In the genomic region with DNA sequence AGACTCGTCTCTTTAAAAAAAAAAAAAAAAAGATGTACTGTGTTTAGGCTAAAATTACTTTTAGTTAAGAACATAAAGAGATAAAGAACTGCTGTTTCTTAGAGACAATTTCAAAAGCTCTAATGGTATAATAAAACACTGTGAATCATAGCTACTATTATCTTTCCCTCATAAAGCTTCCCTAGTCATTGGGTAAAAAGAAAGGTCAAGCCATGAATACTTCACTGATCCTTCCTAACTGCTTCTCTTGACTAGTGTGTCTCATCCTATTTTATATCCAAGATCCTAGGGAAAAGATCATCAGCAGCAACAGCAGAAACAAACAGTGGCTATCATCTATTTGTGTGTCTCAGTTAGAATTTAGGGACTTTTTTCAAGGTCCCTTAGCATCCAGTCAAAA, we compare ENCODE assay signal across 28 cellular contexts.
"Had no signal": no experiment of that assay in that cellular context is flagged by ENCODE, and none has a peak within 500 bp of the region (broad histone marks: within the 10 kb centered on the region; RNA-seq: fewer than 3 reads in every experiment).

No MANE protein-coding gene starts in this region.

- H3K9me3 ChIP-seq: heart left ventricle, left lung, lower lobe of right lung, neutrophil, ovary, right lobe of liver had no signal

- H3K27ac ChIP-seq: heart left ventricle, left lung, lower lobe of right lung, neutrophil, ovary, right lobe of liver, skin epidermis had no signal

- H3K27ac Mint-ChIP-seq: activated CD4-positive, alpha-beta T cell treated with anti-CD3 and anti-CD28 coated beads for 36 hours; activated naive CD4-positive, alpha-beta T cell treated with anti-CD3 and anti-CD28 coated beads, Interleukin-2, amount 10 ng/mL, durations not matched to agents 7 days and 5 days; activated naive CD8-positive, alpha-beta T cell treated with anti-CD3 and anti-CD28 coated beads, Interleukin-2, amount 10 ng/mL, durations not matched to agents 7 days and 5 days; nephron progenitor cell; progenitor cell of endocrine pancreas; stimulated activated memory B cell treated with anti-CD40 and anti-IgM and Interleukin-4, amounts not matched to agents 10 μg/mL and 1 μg/mL and 100 μg/mL, for 72 hours; T-helper 2 cell treated with Interferon-gamma antibody and Interleukin-4, amounts not matched to agents 5 μg/mL and 100 μg/mL, for 36 hours had no signal

- H3K9me3 Mint-ChIP-seq: activated naive CD4-positive, alpha-beta T cell treated with anti-CD3 and anti-CD28 coated beads, Interleukin-2, amount 10 ng/mL, durations not matched to agents 7 days and 5 days; activated naive CD8-positive, alpha-beta T cell treated with anti-CD3 and anti-CD28 coated beads, Interleukin-2, amount 10 ng/mL, durations not matched to agents 7 days and 5 days; nephron progenitor cell; stimulated activated memory B cell treated with anti-CD40 and anti-IgM and Interleukin-4, amounts not matched to agents 10 μg/mL and 1 μg/mL and 100 μg/mL, for 72 hours; stimulated activated naive CD8-positive, alpha-beta T cell treated with anti-CD3 and anti-CD28 coated beads, Interleukin-15, amount 100 ng/mL, for 72 hours; T-cell; T-helper 2 cell treated with Interferon-gamma antibody and Interleukin-4, amounts not matched to agents 5 μg/mL and 100 μg/mL, for 36 hours had no signal

- H3K4me1 ChIP-seq: left lung, lower lobe of right lung, right lobe of liver had no signal

- H3K4me3 Mint-ChIP-seq: activated CD4-positive, alpha-beta T cell treated with anti-CD3 and anti-CD28 coated beads for 36 hours; activated naive CD4-positive, alpha-beta T cell treated with anti-CD3 and anti-CD28 coated beads, Interleukin-2, amount 10 ng/mL, durations not matched to agents 7 days and 5 days; activated naive CD8-positive, alpha-beta T cell treated with anti-CD3 and anti-CD28 coated beads, Interleukin-2, amount 10 ng/mL, durations not matched to agents 7 days and 5 days; nephron progenitor cell; stimulated activated memory B cell treated with anti-CD40 and anti-IgM and Interleukin-4, amounts not matched to agents 10 μg/mL and 1 μg/mL and 100 μg/mL, for 72 hours; stimulated activated naive CD8-positive, alpha-beta T cell treated with anti-CD3 and anti-CD28 coated beads, Interleukin-15, amount 100 ng/mL, for 72 hours; T-cell; T-helper 2 cell treated with Interferon-gamma antibody and Interleukin-4, amounts not matched to agents 5 μg/mL and 100 μg/mL, for 36 hours had no signal

- H3K36me3 ChIP-seq: ovary had no signal

- FAIRE-seq: endothelial cell of umbilical vein had no signal

- H3K4me1 Mint-ChIP-seq: nephron progenitor cell; stimulated activated memory B cell treated with anti-CD40 and anti-IgM and Interleukin-4, amounts not matched to agents 10 μg/mL and 1 μg/mL and 100 μg/mL, for 72 hours had no signal

- DNase-seq: activated CD4-positive, alpha-beta T cell treated with anti-CD3 and anti-CD28 coated beads for 36 hours; activated CD4-positive, CD25-positive, alpha-beta regulatory T cell; activated CD8-positive, alpha-beta memory T cell treated with anti-CD3 and anti-CD28 coated beads for 24 hours; activated gamma-delta T cell; activated naive CD4-positive, alpha-beta T cell treated with anti-CD3 and anti-CD28 coated beads, Interleukin-2, amount 10 ng/mL, durations not matched to agents 7 days and 5 days; activated naive CD8-positive, alpha-beta T cell treated with anti-CD3 and anti-CD28 coated beads, Interleukin-2, amount 10 ng/mL, durations not matched to agents 7 days and 5 days; amygdala; caudate nucleus; foreskin fibroblast; heart left ventricle; left lung; lower lobe of right lung; mesenchymal stem cell; nephron progenitor cell; ovary; right lobe of liver; stimulated activated CD4-positive, alpha-beta T cell treated with anti-CD3 and anti-CD28 coated beads, Interleukin-1b, Interleukin-23, amount 100 ng/mL, for 48 hours; stimulated activated CD4-positive, alpha-beta T cell treated with anti-CD3 and anti-CD28 coated beads, Interleukin-4, amount 100 ng/mL, for 4 hours; stimulated activated CD8-positive, alpha-beta memory T cell treated with anti-CD3 and anti-CD28 coated beads, Interleukin-4, amount 100 ng/mL, for 48 hours; stimulated activated naive CD8-positive, alpha-beta T cell treated with anti-CD3 and anti-CD28 coated beads, Interleukin-15, amount 100 ng/mL, for 72 hours; substantia nigra; T-cell had no signal

- H3K27me3 ChIP-seq: heart left ventricle, left lung, neutrophil, ovary, right lobe of liver had no signal

- H3K27me3 Mint-ChIP-seq: activated CD4-positive, alpha-beta T cell treated with anti-CD3 and anti-CD28 coated beads for 36 hours; activated naive CD4-positive, alpha-beta T cell treated with anti-CD3 and anti-CD28 coated beads, Interleukin-2, amount 10 ng/mL, durations not matched to agents 7 days and 5 days; activated naive CD8-positive, alpha-beta T cell treated with anti-CD3 and anti-CD28 coated beads, Interleukin-2, amount 10 ng/mL, durations not matched to agents 7 days and 5 days; progenitor cell of endocrine pancreas; stimulated activated memory B cell treated with anti-CD40 and anti-IgM and Interleukin-4, amounts not matched to agents 10 μg/mL and 1 μg/mL and 100 μg/mL, for 72 hours; stimulated activated naive CD8-positive, alpha-beta T cell treated with anti-CD3 and anti-CD28 coated beads, Interleukin-15, amount 100 ng/mL, for 72 hours; T-cell had no signal

- H3K4me3 ChIP-seq: heart left ventricle, left lung, lower lobe of right lung, ovary, right lobe of liver, skin epidermis had no signal

- ATAC-seq: activated CD4-positive, alpha-beta T cell treated with anti-CD3 and anti-CD28 coated beads for 36 hours; heart left ventricle; left lung; lower lobe of right lung; right lobe of liver; stimulated activated memory B cell treated with anti-CD40 and anti-IgM and Interleukin-4, amounts not matched to agents 10 μg/mL and 1 μg/mL and 100 μg/mL, for 72 hours; stimulated activated naive CD8-positive, alpha-beta T cell treated with anti-CD3 and anti-CD28 coated beads, Interleukin-15, amount 100 ng/mL, for 72 hours; T-cell had no signal
